In genomic region chr17:73564856-73565255, GRCh38 we compare ENCODE assay signal across 26 cellular contexts.
A peak's percentile ranks its signal among the peaks of the same experiment; 100 is the strongest.
DNase-seq lines count a peak whose midpoint lies in the region; ATAC-seq and TF ChIP-seq lines count a peak whose summit lies in the region.
"Had no signal": no experiment of that assay in that cellular context is flagged by ENCODE, and none has a peak within 500 bp of the region (broad histone marks: within the 10 kb centered on the region; RNA-seq: fewer than 3 reads in every experiment).

No MANE protein-coding gene starts in this region.

- WGBS in ectodermal cell, 2 experiments: 93 to 96% methylated on average over 2 of the region's 2 CpGs
- 29% methylated on average over 2 of the region's 2 CpGs for WGBS in prostate gland

- H3K4me1 ChIP-seq in ectodermal cell (ENCODE audit: control insufficient read depth, insufficient read depth, low read length): peaks cover 50% of the 10 kb centered on the region
- peaks cover 6% of the 10 kb centered on the region for H3K4me1 ChIP-seq in prostate gland (replicated peaks)

- no peak for TF ChIP-seq POLR2A in prostate gland (IDR thresholded peaks at IDR 0.05)

- peak overlapping the region; percentile 12 for H3K27ac ChIP-seq in ectodermal cell (ENCODE audit: insufficient read depth, low read depth, low read length, poor library complexity, severe bottlenecking)
- peak overlapping the region; percentile 6 to 56 for H3K27ac ChIP-seq in prostate gland
- H3K27ac ChIP-seq: Peyer's patch had no signal

- no peaks in the 10 kb centered on the region for H3K27me3 ChIP-seq in ectodermal cell (ENCODE audit: control insufficient read depth, insufficient read depth, low read length, poor library complexity, severe bottlenecking)
- H3K27me3 ChIP-seq in prostate gland (replicated peaks; ENCODE audit: insufficient read depth): no peaks in the 10 kb centered on the region
- H3K27me3 ChIP-seq: Peyer's patch had no signal

- H3K4me3 ChIP-seq in ectodermal cell (ENCODE audit: insufficient read depth, low read depth, low read length) (no peak overlapping the region), prostate gland (no peak overlapping the region)
- H3K4me3 ChIP-seq: Peyer's patch, smooth muscle cell had no signal

- no peaks in the 10 kb centered on the region for H3K36me3 ChIP-seq in ectodermal cell (ENCODE audit: control insufficient read depth, insufficient read depth, low read length)
- no peaks in the 10 kb centered on the region for H3K36me3 ChIP-seq in prostate gland
- H3K36me3 ChIP-seq: Peyer's patch had no signal

- peak; percentile 5 for DNase-seq in CD1c-positive myeloid dendritic cell (ENCODE audit: extremely low spot score)
- DNase-seq in M059J (ENCODE audit: low read depth): peak; percentile 9
- peak; percentile 75 for DNase-seq in prostate gland (ENCODE audit: low spot score)
- DNase-seq in glomerular visceral epithelial cell (ENCODE audit: extremely low spot score): no peak
- DNase-seq in NOMO-1 treated with DMSO at 0.1 percent for 48 hours (lab: John Stamatoyannopoulos, UW; ENCODE audit: unreplicated experiment): no peak
- DNase-seq in epidermal melanocyte (ENCODE audit: insufficient read length, low spot score): no peak
- DNase-seq: ACHN; activated CD4-positive, alpha-beta T cell treated with anti-CD3 and anti-CD28 coated beads, Interleukin-2, amount 10 ng/mL, durations not matched to agents 24 days and 14 days; activated T-cell treated with anti-CD3 and anti-CD28 coated beads, Interleukin-2, amount 50 U/mL, for 4 hours; C1 segment of cervical spinal cord; central memory CD4-positive, alpha-beta T cell; EL; GOT3; Karpas-422; midbrain; NCI-H1048; NCI-H1694; NK-92 treated with Interleukin-12 subunit alpha and Interleukin-12 subunit beta, amount 100 ng/mL, for 24 hours; Peyer's patch; SIG-M5; stimulated activated CD4-positive, alpha-beta T cell treated with anti-CD3 and anti-CD28 coated beads, Interleukin-2, amount 100 ng/mL, for 24 hours; T-helper 17 cell had no signal

- no peak for ATAC-seq in GM19324 (IDR thresholded peaks at IDR 0.05; ENCODE audit: low FRiP score, unreplicated experiment)
- ATAC-seq: activated T-cell treated with anti-CD3 and anti-CD28 coated beads, Interleukin-2, amount 50 U/mL, for 4 hours; natural killer cell treated with Interleukin-12 subunit alpha and Interleukin-12 subunit beta and Interleukin-15 and Interleukin-18, amount 100 ng/mL, for 72 hours; T-helper 17 cell had no signal

- H3K9me3 ChIP-seq in ectodermal cell (ENCODE audit: control insufficient read depth, low read length) (no peaks in the 10 kb centered on the region), prostate gland (no peaks in the 10 kb centered on the region)
- H3K9me3 ChIP-seq: Peyer's patch had no signal

- TF ChIP-seq CTCF in prostate gland (IDR thresholded peaks at IDR 0.05): peak in 2 of 4 experiments; percentile 13 to 43

- intact Hi-C loops in prostate gland (cut with DNase I): no loop called here

Comparison
In these comparisons a context has a peak if more than half of its experiments do, and no peak if none do; other contexts are left out.
1. DNase-seq: peak in CD1c-positive myeloid dendritic cell (single experiment), M059J (single experiment) and prostate gland (single experiment); none in glomerular visceral epithelial cell (single experiment), NOMO-1 treated with DMSO at 0.1 percent for 48 hours (single experiment) and epidermal melanocyte (single experiment).